In genomic region chr1:200147742-200148141, GRCh38 we compare ENCODE assay signal across 26 cellular contexts.
"Had no signal": no experiment of that assay in that cellular context is flagged by ENCODE, and none has a peak within 500 bp of the region (broad histone marks: within the 10 kb centered on the region; RNA-seq: fewer than 3 reads in every experiment).

No MANE protein-coding gene starts in this region.

- H3K4me3 Mint-ChIP-seq: effector memory CD8-positive, alpha-beta T cell; natural killer cell; type B pancreatic cell had no signal

- H3K27ac ChIP-seq: esophagus squamous epithelium, heart right ventricle, lower lobe of right lung, parathyroid adenoma, right lobe of liver, stomach, tibial artery had no signal

- H2AFZ ChIP-seq: parathyroid adenoma had no signal

- H3K36me3 Mint-ChIP-seq: natural killer cell, type B pancreatic cell had no signal

- H3K27me3 ChIP-seq: esophagus squamous epithelium, heart right ventricle, right lobe of liver, stomach, tibial artery had no signal

- H3K4me1 ChIP-seq: esophagus squamous epithelium, parathyroid adenoma, tibial artery had no signal

- H3K79me2 ChIP-seq: parathyroid adenoma had no signal

- H3K4me3 ChIP-seq: esophagus squamous epithelium, heart right ventricle, lower lobe of right lung, right lobe of liver, stomach, tibial artery had no signal

- H3K9me3 Mint-ChIP-seq: effector memory CD8-positive, alpha-beta T cell; natural killer cell; type B pancreatic cell had no signal

- H3K9me3 ChIP-seq: esophagus squamous epithelium, heart right ventricle, lower lobe of right lung, right lobe of liver, stomach, tibial artery had no signal

- FAIRE-seq: endometrium, islet of Langerhans, small intestine had no signal

- H3K27ac Mint-ChIP-seq: effector memory CD8-positive, alpha-beta T cell; natural killer cell; type B pancreatic cell had no signal

- ATAC-seq: effector memory CD8-positive, alpha-beta T cell; left cardiac atrium; left ventricle myocardium superior; lower lobe of right lung; natural killer cell had no signal

- H3K9ac ChIP-seq: parathyroid adenoma had no signal

- DNase-seq: cortex of kidney; effector memory CD8-positive, alpha-beta T cell; erythroblast; esophagus squamous epithelium; foreskin melanocyte; glutamatergic neuron; heart right ventricle; hippocampal formation; left cardiac atrium; left ventricle myocardium superior; lower lobe of right lung; natural killer cell; right lobe of liver; small intestine; stimulated activated CD4-positive, alpha-beta T cell treated with anti-CD3 and anti-CD28 coated beads, Interleukin-12 subunit alpha, Interleukin-12 subunit beta, amount 100 ng/mL, for 4 hours; stimulated activated CD4-positive, alpha-beta T cell treated with anti-CD3 and anti-CD28 coated beads, Interleukin-1b, Interleukin-23, amount 100 ng/mL, for 48 hours; stimulated activated CD4-positive, alpha-beta T cell treated with anti-CD3 and anti-CD28 coated beads, Interleukin-4, amount 100 ng/mL, for 1 hour; stimulated activated CD8-positive, alpha-beta memory T cell treated with anti-CD3 and anti-CD28 coated beads, Interleukin-4, amount 100 ng/mL, for 48 hours; stimulated activated naive CD4-positive, alpha-beta T cell treated with Interleukin-2 at 50 U/mL for 16 hours; stomach; tibial artery had no signal

- H3K27me3 Mint-ChIP-seq: effector memory CD8-positive, alpha-beta T cell; progenitor cell of endocrine pancreas; type B pancreatic cell had no signal

- H3K36me3 ChIP-seq: esophagus squamous epithelium, heart right ventricle, lower lobe of right lung, stomach, tibial artery had no signal
